ENCODE assay signal across 8 cellular contexts in the genomic region with DNA sequence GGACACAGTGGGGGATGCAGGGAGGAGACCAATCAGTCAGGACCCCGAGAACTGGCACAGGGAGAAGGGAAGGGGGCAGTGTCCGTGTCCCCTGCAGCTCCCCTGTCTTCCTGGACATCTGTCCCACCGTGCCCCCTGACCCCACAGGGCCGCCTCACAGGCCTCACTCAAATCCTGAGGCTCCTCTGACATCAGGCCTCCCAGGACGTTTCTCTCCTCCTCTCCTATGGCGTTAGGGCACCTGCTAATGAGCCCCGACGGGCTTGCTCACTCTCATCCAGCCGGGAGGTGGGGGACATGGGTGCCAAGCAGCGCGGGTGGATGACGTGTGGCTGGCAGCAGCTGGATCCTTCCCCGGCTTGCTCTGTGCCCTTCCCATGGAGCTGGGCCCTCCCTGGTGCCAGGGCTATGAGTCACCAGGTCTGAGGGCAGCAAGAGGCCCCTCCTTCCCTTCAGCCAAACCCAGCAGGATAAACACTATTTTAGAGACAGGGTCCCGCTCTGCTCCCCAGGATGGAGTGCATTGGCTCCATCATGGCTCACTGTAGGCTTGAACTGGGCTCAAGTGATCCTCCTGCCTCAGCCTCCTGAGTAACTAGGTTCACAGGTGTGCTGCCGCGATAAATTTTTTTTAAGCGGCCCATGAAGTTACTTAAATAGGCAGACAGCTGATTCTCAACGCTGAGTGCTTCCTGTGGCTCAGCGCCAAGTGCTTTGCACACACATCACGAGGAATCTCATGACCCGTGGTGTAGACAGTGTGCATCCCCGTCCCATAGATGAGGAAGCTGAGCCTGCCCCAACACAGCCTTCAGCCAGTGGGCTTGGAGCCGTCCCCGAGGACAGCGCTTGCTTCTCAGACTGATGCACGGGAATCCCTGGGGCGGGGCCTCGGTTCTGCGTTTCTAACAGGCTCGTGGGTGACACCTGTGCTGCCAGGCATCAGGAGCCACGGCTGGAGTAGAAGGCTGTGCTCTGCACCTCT.
DNase-seq lines count a peak whose midpoint lies in the region; ATAC-seq and TF ChIP-seq lines count a peak whose summit lies in the region.

No MANE protein-coding gene starts in this region.

- H3K36me3 ChIP-seq in stomach smooth muscle (ENCODE audit: control insufficient read depth in 2 of 2, insufficient read depth in 2 of 2, low read length in 2 of 2) = no peaks in the 10 kb centered on the region

- CTCF ChIA-PET in RWPE1 (lab: Yijun Ruan, JAX) = no interaction called here

- no peak overlapping the region for H3K9ac ChIP-seq in stomach smooth muscle (ENCODE audit: low read length in 2 of 2)

- H3K27ac ChIP-seq in RWPE1 = peak overlapping the region; percentile 80
- H3K27ac ChIP-seq in stomach smooth muscle (ENCODE audit: low read length) = peak overlapping the region; percentile 11

- peaks cover 22% of the 10 kb centered on the region for H3K4me1 ChIP-seq in stomach smooth muscle (ENCODE audit: control insufficient read depth, insufficient read depth, low read length)

- H3K27me3 ChIP-seq in stomach smooth muscle (ENCODE audit: control insufficient read depth in 1 of 2, insufficient read depth in 2 of 2, low read length in 2 of 2) = no peaks in the 10 kb centered on the region

- TF ChIP-seq CTCF in RWPE1 (conservative IDR thresholded peaks at IDR 0.05; ENCODE audit: low read depth) = no peak

- POLR2A ChIA-PET in RWPE1 (lab: Yijun Ruan, JAX; ENCODE audit: low non-redundant PET) = no interaction called here

- DNase-seq in HT1080 (ENCODE audit: low read depth) = peak; percentile 75
- peak; percentile 96 for DNase-seq in RWPE1 (ENCODE audit: low spot score)
- DNase-seq in left ventricle myocardium superior = peak; percentile 82
- no peak for DNase-seq in T-helper 9 cell

- no peaks in the 10 kb centered on the region for H3K9me3 ChIP-seq in stomach smooth muscle (ENCODE audit: control insufficient read depth in 2 of 2, low read length in 2 of 2)

- peak overlapping the region in 1 of 2 donors; percentile 8 for H3K4me3 ChIP-seq in stomach smooth muscle (ENCODE audit: low read length in 2 of 2)

- intact Hi-C loops in left ventricle myocardium superior (cut with micrococcal nuclease) = no loop called here

- ATAC-seq in left ventricle myocardium superior (peak; percentile 85), GM21381 (IDR thresholded peaks at IDR 0.05; ENCODE audit: unreplicated experiment) (no peak), HG02623 (IDR thresholded peaks at IDR 0.05; ENCODE audit: unreplicated experiment) (no peak), HG03571 (IDR thresholded peaks at IDR 0.05; ENCODE audit: unreplicated experiment) (no peak)
